8 cellular contexts compared by ENCODE assay signal in genomic region chr10:72692057-72692891, GRCh38. TPM values are rescaled to one million over a fixed set of nuclear protein-coding genes. Genes with fewer than 3 reads are reported as not detected.
A peak's percentile ranks its signal among the peaks of the same experiment; 100 is the strongest.
DNase-seq lines count a peak whose midpoint lies in the region; ATAC-seq and TF ChIP-seq lines count a peak whose summit lies in the region.

A gene with protein sequence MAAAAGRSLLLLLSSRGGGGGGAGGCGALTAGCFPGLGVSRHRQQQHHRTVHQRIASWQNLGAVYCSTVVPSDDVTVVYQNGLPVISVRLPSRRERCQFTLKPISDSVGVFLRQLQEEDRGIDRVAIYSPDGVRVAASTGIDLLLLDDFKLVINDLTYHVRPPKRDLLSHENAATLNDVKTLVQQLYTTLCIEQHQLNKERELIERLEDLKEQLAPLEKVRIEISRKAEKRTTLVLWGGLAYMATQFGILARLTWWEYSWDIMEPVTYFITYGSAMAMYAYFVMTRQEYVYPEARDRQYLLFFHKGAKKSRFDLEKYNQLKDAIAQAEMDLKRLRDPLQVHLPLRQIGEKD (plus strand): TSS chr10:72692143. CDS start chr10:72692152, 9 bp downstream.

- TF ChIP-seq CTCF in left lung (IDR thresholded peaks at IDR 0.05), result no peak

- no peaks in the 10 kb centered on the region for H3K36me3 ChIP-seq in left lung

- DNase-seq in NCI-H2029 (lab: John Stamatoyannopoulos, UW) (peak; percentile 82), NCI-H2029 treated with DMSO at 0.1 percent for 48 hours (lab: John Stamatoyannopoulos, UW) (no peak), NCI-H2171 treated with DMSO at 0.1 percent for 48 hours (lab: John Stamatoyannopoulos, UW) (peak; percentile 35), dedifferentiated amniotic fluid mesenchymal stem cell (ENCODE audit: extremely low spot score) (peak; percentile 96), left lung (peak; percentile 96 to 98)
- peak; percentile 94 for DNase-seq in activated CD4-positive, alpha-beta T cell treated with anti-CD3 and anti-CD28 coated beads, Interleukin-2, amount 10 ng/mL, durations not matched to agents 7 days and 5 days
- peak; percentile 93 to 94 for DNase-seq in stimulated activated CD4-positive, alpha-beta T cell treated with anti-CD3 and anti-CD28 coated beads, Interleukin-2, amount 100 ng/mL, for 24 hours

- POLR2A ChIA-PET in activated CD4-positive, alpha-beta T cell treated with anti-CD3 and anti-CD28 coated beads, Interleukin-2, amount 10 ng/mL, durations not matched to agents 7 days and 5 days (lab: Charles Lee), result interaction anchor here (0.7 kb wide), 1 partner anchor 55 kb away, joined by 3 read pairs; no protein-coding TSS in a partner anchor

- ATAC-seq in HG02938 (IDR thresholded peaks at IDR 0.05; ENCODE audit: unreplicated experiment), result peak; percentile 92
- peak; percentile 87 for ATAC-seq in left lung

- peak within 1 kb of the TSS; percentile 89 for H3K27ac Mint-ChIP-seq in activated CD4-positive, alpha-beta T cell treated with anti-CD3 and anti-CD28 coated beads, Interleukin-2, amount 10 ng/mL, durations not matched to agents 7 days and 5 days

- H3K9me3 ChIP-seq in left lung, result no peaks in the 10 kb centered on the region

- H3K27me3 Mint-ChIP-seq in activated CD4-positive, alpha-beta T cell treated with anti-CD3 and anti-CD28 coated beads, Interleukin-2, amount 10 ng/mL, durations not matched to agents 7 days and 5 days, result peaks cover 7% of the 10 kb centered on the region

- H3K9me3 Mint-ChIP-seq in activated CD4-positive, alpha-beta T cell treated with anti-CD3 and anti-CD28 coated beads, Interleukin-2, amount 10 ng/mL, durations not matched to agents 7 days and 5 days, result no peaks in the 10 kb centered on the region

- CTCF ChIA-PET in activated CD4-positive, alpha-beta T cell treated with anti-CD3 and anti-CD28 coated beads, Interleukin-2, amount 10 ng/mL, durations not matched to agents 7 days and 5 days (lab: Charles Lee), result interaction anchor here (0.6 to 1.7 kb wide), 3 partner anchors 10 to 322 kb away, joined by 3 read pairs; no protein-coding TSS in a partner anchor

- H3K4me3 ChIP-seq in left lung, result peak within 1 kb of the TSS; percentile 62 to 88

- intact Hi-C loops in left lung (cut with DNase I), result loop anchor here in 1 of 2 donors (10.0 kb wide), 1 partner anchor 143 kb away; no protein-coding TSS in a partner anchor

- H3K4me1 ChIP-seq in left lung, result peaks cover 19 to 38% of the 10 kb centered on the region in 2 donors

- no peaks in the 10 kb centered on the region for H3K36me3 Mint-ChIP-seq in activated CD4-positive, alpha-beta T cell treated with anti-CD3 and anti-CD28 coated beads, Interleukin-2, amount 10 ng/mL, durations not matched to agents 7 days and 5 days (ENCODE audit: low read depth)

- no peaks in the 10 kb centered on the region for H3K27me3 ChIP-seq in left lung

- peak within 1 kb of the TSS; percentile 85 for H3K4me3 Mint-ChIP-seq in activated CD4-positive, alpha-beta T cell treated with anti-CD3 and anti-CD28 coated beads, Interleukin-2, amount 10 ng/mL, durations not matched to agents 7 days and 5 days

- H3K27ac ChIP-seq in left lung, result peak within 1 kb of the TSS; percentile 93

- peaks cover 33% of the 10 kb centered on the region for H3K4me1 Mint-ChIP-seq in activated CD4-positive, alpha-beta T cell treated with anti-CD3 and anti-CD28 coated beads, Interleukin-2, amount 10 ng/mL, durations not matched to agents 7 days and 5 days

RNA-seq across cellular contexts. Expression of the gene that starts here (rescaled TPM):
- total RNA-seq in activated CD4-positive, alpha-beta T cell treated with anti-CD3 and anti-CD28 coated beads, Interleukin-2, amount 10 ng/mL, durations not matched to agents 7 days and 5 days, result 10 to 100 TPM; 11.7 to 13.4 TPM
- 10 to 100 TPM; 39.4 to 48.8 TPM for total RNA-seq in left lung
